In genomic region chr3:27720899-27721716, GRCh38 we compare ENCODE assay signal across 8 cellular contexts. TPM values are rescaled to one million over a fixed set of nuclear protein-coding genes. Genes with fewer than 3 reads are reported as not detected.
DNase-seq lines count a peak whose midpoint lies in the region; ATAC-seq, FAIRE-seq and TF ChIP-seq lines count a peak whose summit lies in the region.

No MANE protein-coding gene starts in this region.

- 10% methylated on average over 25 of the region's 64 CpGs for WGBS in HepG2 (ENCODE audit: low lambda C conversion rate)
- 1 to 2% methylated on average over 12 to 49 of the region's 64 CpGs for WGBS in upper lobe of left lung, 2 donors

- H4K20me1 ChIP-seq in HepG2 (ENCODE audit: insufficient read depth, low read length) = no peaks in the 10 kb centered on the region

- peak; percentile 41 for TF ChIP-seq CTCF in GM13976 (IDR thresholded peaks at IDR 0.05; ENCODE audit: borderline replicate concordance, control extremely low read depth, extremely low read depth, insufficient read depth, missing control alignments)
- no peak for TF ChIP-seq CTCF in astrocyte of the cerebellum (IDR thresholded peaks at IDR 0.05; ENCODE audit: low read depth, low read length, missing control alignments)
- no peak; the same call in 1 of the 2 replicates for TF ChIP-seq CTCF in HepG2 (CRISPR knock-in tag; IDR thresholded peaks at IDR 0.05)
- TF ChIP-seq CTCF in upper lobe of left lung (IDR thresholded peaks at IDR 0.05) = peak in 1 of 6 experiments; percentile 16

- no peaks in the 10 kb centered on the region for H3K79me2 ChIP-seq in HepG2 (ENCODE audit: insufficient read depth, low read length)

- H3K27me3 ChIP-seq in HepG2 (ENCODE audit: control insufficient read depth in 1 of 2, insufficient read depth in 2 of 2, low read length in 2 of 2) (peaks cover 5 to 75% of the 10 kb centered on the region in 2 experiments), upper lobe of left lung (peaks cover 0 to 41% (median 18%) of the 10 kb centered on the region in 4 donors)

- no peak for TF ChIP-seq POLR2A in HepG2 (IDR thresholded peaks at IDR 0.05; ENCODE audit: insufficient read depth in 1 of 2, low read depth in 2 of 2, low read length in 2 of 2)
- TF ChIP-seq POLR2A in upper lobe of left lung (IDR thresholded peaks at IDR 0.05) = no peak

- ATAC-seq in HG03521 (IDR thresholded peaks at IDR 0.05; ENCODE audit: unreplicated experiment) = peak; percentile 2
- ATAC-seq in HepG2 = peak; percentile 86
- ATAC-seq in upper lobe of left lung (ENCODE audit: low FRiP score in 2 of 2) = peak in 1 of 2 donors; percentile 58

- CTCF ChIA-PET in HepG2 (lab: Yijun Ruan, JAX; ENCODE audit: low intra/inter-chr PET ratio, low total read pairs) = interaction anchor here (2.2 kb wide), 1 partner anchor 607 kb away, joined by 9 read pairs; no protein-coding TSS in a partner anchor

- H2AFZ ChIP-seq in HepG2 (ENCODE audit: low read length) = no peak overlapping the region

- TF ChIP-seq EP300 in HepG2 (IDR thresholded peaks at IDR 0.05; ENCODE audit: low read depth in 2 of 2, low read length in 2 of 2) = no peak
- no peak for TF ChIP-seq EP300 in HepG2 (CRISPR knock-in tag; IDR thresholded peaks at IDR 0.05; ENCODE audit: borderline replicate concordance)
- no peak for TF ChIP-seq EP300 in upper lobe of left lung (IDR thresholded peaks at IDR 0.05)

- no peaks in the 10 kb centered on the region for H3K9me3 ChIP-seq in HepG2 (ENCODE audit: low read length)
- H3K9me3 ChIP-seq in upper lobe of left lung = no peaks in the 10 kb centered on the region

- BruUV-seq in HepG2 (replicated peaks; lab: Mats Ljungman, UMichigan) = no TSS peak

- no peak overlapping the region; the same call in 1 of the 2 replicates for H3K9ac ChIP-seq in HepG2 (ENCODE audit: insufficient read depth, low read depth, low read length)

- peak overlapping the region; percentile 73 for H3K4me2 ChIP-seq in HepG2 (ENCODE audit: low read depth, low read length)

- DNase-seq in GM13976 (ENCODE audit: low spot score) = no peak
- no peak for DNase-seq in astrocyte of the cerebellum (ENCODE audit: low read depth)
- DNase-seq in HepG2 (ENCODE audit: low spot score) = no peak
- peak in 1 of 2 donors; percentile 88 for DNase-seq in upper lobe of left lung
- no peak for DNase-seq in UCSD-AML1 (lab: John Stamatoyannopoulos, UW; ENCODE audit: unreplicated experiment)
- DNase-seq in germinal center (ENCODE audit: low spot score) = no peak
- no peak for DNase-seq in NCI-H187 treated with DMSO at 0.1 percent for 48 hours (lab: John Stamatoyannopoulos, UW)

- POLR2A ChIA-PET in HepG2 (lab: Yijun Ruan, JAX) = interaction anchor here (1.2 to 2.3 kb wide), 2 partner anchors 564 to 628 kb away, joined by 3 to 11 read pairs; partner anchors contain the start of genes AZI2 and ZCWPW2

- H3K36me3 ChIP-seq in HepG2 (replicated peaks in 1 of 2; ENCODE audit: control insufficient read depth in 1 of 2, insufficient read depth in 2 of 2, low read length in 2 of 2) = no peaks in the 10 kb centered on the region
- H3K36me3 ChIP-seq in upper lobe of left lung = no peaks in the 10 kb centered on the region

- H3K4me3 ChIP-seq in astrocyte of the cerebellum (ENCODE audit: low read depth, low read length) (peak overlapping the region; percentile 29), HepG2 (replicated peaks in 1 of 3; ENCODE audit: insufficient read depth in 1 of 3, low read depth in 2 of 3, low read length in 3 of 3) (peak overlapping the region; percentile 65 to 69 (median 66); a peak in 5 of 6 replicates), upper lobe of left lung (peak overlapping the region; percentile 3 to 52 (median 42))

- no peak for TF ChIP-seq RAD21 in HepG2 (CRISPR knock-in tag; IDR thresholded peaks at IDR 0.05)

- in situ Hi-C loops in GM13976 (cut with MboI; ENCODE audit: low sequenced_read_pairs, unreplicated experiment) = loop anchor here (25.0 kb wide), 1 partner anchor 591 kb away; no protein-coding TSS in a partner anchor
- in situ Hi-C loops in astrocyte of the cerebellum (cut with HindIII; ENCODE audit: low sequenced_read_pairs) = loop anchor here (10.0 kb wide), 1 partner anchor 624 kb away; the partner anchor contains the start of genes AZI2 and ZCWPW2
- in situ Hi-C loops in HepG2 (cut with HindIII; ENCODE audit: extremely low pct_ligation_motif_present, low pct_unique_long_range_greater_than_20kb) = no loop called here

- H3K27ac ChIP-seq in HepG2 (ENCODE audit: extremely low read length, insufficient read depth, low read length) (no peak overlapping the region), upper lobe of left lung (peak overlapping the region in 1 of 4 donors; percentile 70)

- FAIRE-seq in HepG2 (lab: Jason Lieb, UNC) = no peak

- intact Hi-C loops in HepG2 (cut with micrococcal nuclease; ENCODE audit: unreplicated experiment) = no loop called here

- H3K4me1 ChIP-seq in HepG2 (ENCODE audit: insufficient read depth, low read length) (peaks cover 25% of the 10 kb centered on the region), upper lobe of left lung (peaks cover 17 to 43% (median 30%) of the 10 kb centered on the region in 4 donors)

TF ChIP-seq in HepG2, 621 proteins besides CTCF, POLR2A, EP300 and RAD21 (continues in another document):
- TF ChIP-seq KAT8 (CRISPR knock-in tag; IDR thresholded peaks at IDR 0.05) (no peak), TBL1XR1 (IDR thresholded peaks at IDR 0.05; ENCODE audit: borderline replicate concordance, low read length, partially characterized antibody) (no peak), ZNF510 (CRISPR knock-in tag; IDR thresholded peaks at IDR 0.05; ENCODE audit: low read depth) (no peak), HDAC6 (IDR thresholded peaks at IDR 0.05; ENCODE audit: low read depth, low read length) (no peak), GMEB2 (CRISPR knock-in tag; IDR thresholded peaks at IDR 0.05; ENCODE audit: low read depth) (no peak), ZNF354B (CRISPR knock-in tag; IDR thresholded peaks at IDR 0.05) (no peak), ZNF350 (CRISPR knock-in tag; IDR thresholded peaks at IDR 0.05; ENCODE audit: borderline replicate concordance, low read depth) (no peak), NCOA2 (CRISPR knock-in tag; IDR thresholded peaks at IDR 0.05) (no peak), SIN3A (IDR thresholded peaks at IDR 0.05; ENCODE audit: borderline replicate concordance, low read depth, low read length) (no peak), MAZ (IDR thresholded peaks at IDR 0.05; ENCODE audit: borderline replicate concordance, low read depth, low read length) (0 out of 2 replicates have a peak, but pooled peaks have one; percentile 6), MAZ (CRISPR knock-in tag; IDR thresholded peaks at IDR 0.05; ENCODE audit: low read depth) (no peak)
- TF ChIP-seq, protein P1, sequence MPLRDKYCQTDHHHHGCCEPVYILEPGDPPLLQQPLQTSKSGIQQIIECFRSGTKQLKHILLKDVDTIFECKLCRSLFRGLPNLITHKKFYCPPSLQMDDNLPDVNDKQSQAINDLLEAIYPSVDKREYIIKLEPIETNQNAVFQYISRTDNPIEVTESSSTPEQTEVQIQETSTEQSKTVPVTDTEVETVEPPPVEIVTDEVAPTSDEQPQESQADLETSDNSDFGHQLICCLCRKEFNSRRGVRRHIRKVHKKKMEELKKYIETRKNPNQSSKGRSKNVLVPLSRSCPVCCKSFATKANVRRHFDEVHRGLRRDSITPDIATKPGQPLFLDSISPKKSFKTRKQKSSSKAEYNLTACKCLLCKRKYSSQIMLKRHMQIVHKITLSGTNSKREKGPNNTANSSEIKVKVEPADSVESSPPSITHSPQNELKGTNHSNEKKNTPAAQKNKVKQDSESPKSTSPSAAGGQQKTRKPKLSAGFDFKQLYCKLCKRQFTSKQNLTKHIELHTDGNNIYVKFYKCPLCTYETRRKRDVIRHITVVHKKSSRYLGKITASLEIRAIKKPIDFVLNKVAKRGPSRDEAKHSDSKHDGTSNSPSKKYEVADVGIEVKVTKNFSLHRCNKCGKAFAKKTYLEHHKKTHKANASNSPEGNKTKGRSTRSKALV (CRISPR knock-in tag; IDR thresholded peaks at IDR 0.05) = peak; percentile 88

RNA-seq across cellular contexts. Expression of gene EOMES, which starts 1.0 kb away (rescaled TPM):
- 0.11 and 0.28 TPM in 2 replicates for total RNA-seq in HepG2 (2016; rRNA removed; fragmentation: Illumina TruSeq; extraction: Trizol)
- total RNA-seq in HepG2 (2016; cell fraction: cytosol; rRNA removed; fragmentation: Illumina TruSeq; extraction: Trizol; ENCODE audit: low read depth) = 0.09 TPM in 1 of 2 replicates, not detected in the other
- total RNA-seq in HepG2 (2016; cell fraction: insoluble cytoplasmic fraction; rRNA removed; fragmentation: Illumina TruSeq; extraction: Trizol) = 0.15 and 0.24 TPM in 2 replicates
- total RNA-seq in HepG2 (2016; cell fraction: membrane; rRNA removed; fragmentation: Illumina TruSeq; extraction: Trizol) = 0.06 and 0.10 TPM in 2 replicates
- total RNA-seq in HepG2 (2016; cell fraction: nucleus; rRNA removed; fragmentation: Illumina TruSeq; extraction: Trizol) = not detected in 2 replicates
- polyA plus RNA-seq in HepG2 (2011; rRNA removed) = 0.10 and 0.12 TPM in 2 replicates
- 0.05 and 0.12 TPM in 2 replicates for polyA plus RNA-seq in HepG2 (2011; cell fraction: cytosol; rRNA removed)
- 0.05 and 0.09 TPM in 2 replicates for polyA plus RNA-seq in HepG2 (2011; cell fraction: nucleus; rRNA removed)
- 0.04 TPM in 1 of 2 replicates, not detected in the other for polyA plus RNA-seq in HepG2 (2012)
- 0.06 TPM in 1 of 2 replicates, not detected in the other for polyA plus RNA-seq in HepG2 (2016; cell fraction: cytosol; fragmentation: Illumina TruSeq; extraction: Trizol; ENCODE audit: low read depth)
- polyA plus RNA-seq in HepG2 (2016; cell fraction: insoluble cytoplasmic fraction; fragmentation: Illumina TruSeq; extraction: Trizol; ENCODE audit: low read depth) = 0.27 and 0.40 TPM in 2 replicates
- not detected in 2 replicates for polyA plus RNA-seq in HepG2 (2016; cell fraction: membrane; fragmentation: Illumina TruSeq; extraction: Trizol; ENCODE audit: low read depth)
- polyA plus RNA-seq in HepG2 (2016; cell fraction: nucleus; fragmentation: Illumina TruSeq; extraction: Trizol; ENCODE audit: insufficient read depth, low read depth) = 0.36 TPM in 1 of 2 replicates, not detected in the other
- 0.10 and 0.63 TPM in 2 replicates for polyA minus RNA-seq in HepG2 (2011; rRNA and poly(A)+ RNA removed; ENCODE audit: low replicate concordance)
- 0.18 TPM in 1 of 2 replicates, not detected in the other for polyA minus RNA-seq in HepG2 (2011; cell fraction: cytosol; rRNA and poly(A)+ RNA removed)
- polyA minus RNA-seq in HepG2 (2011; cell fraction: nucleus; rRNA and poly(A)+ RNA removed) = 0.25 and 0.26 TPM in 2 replicates
- total RNA-seq in upper lobe of left lung = 1 to 10 TPM in 3 of 6 donors, under 1 TPM in 3; 0.44 to 2.1 (median 1.1) TPM
